7 cellular contexts compared by ENCODE assay signal in the genomic region with DNA sequence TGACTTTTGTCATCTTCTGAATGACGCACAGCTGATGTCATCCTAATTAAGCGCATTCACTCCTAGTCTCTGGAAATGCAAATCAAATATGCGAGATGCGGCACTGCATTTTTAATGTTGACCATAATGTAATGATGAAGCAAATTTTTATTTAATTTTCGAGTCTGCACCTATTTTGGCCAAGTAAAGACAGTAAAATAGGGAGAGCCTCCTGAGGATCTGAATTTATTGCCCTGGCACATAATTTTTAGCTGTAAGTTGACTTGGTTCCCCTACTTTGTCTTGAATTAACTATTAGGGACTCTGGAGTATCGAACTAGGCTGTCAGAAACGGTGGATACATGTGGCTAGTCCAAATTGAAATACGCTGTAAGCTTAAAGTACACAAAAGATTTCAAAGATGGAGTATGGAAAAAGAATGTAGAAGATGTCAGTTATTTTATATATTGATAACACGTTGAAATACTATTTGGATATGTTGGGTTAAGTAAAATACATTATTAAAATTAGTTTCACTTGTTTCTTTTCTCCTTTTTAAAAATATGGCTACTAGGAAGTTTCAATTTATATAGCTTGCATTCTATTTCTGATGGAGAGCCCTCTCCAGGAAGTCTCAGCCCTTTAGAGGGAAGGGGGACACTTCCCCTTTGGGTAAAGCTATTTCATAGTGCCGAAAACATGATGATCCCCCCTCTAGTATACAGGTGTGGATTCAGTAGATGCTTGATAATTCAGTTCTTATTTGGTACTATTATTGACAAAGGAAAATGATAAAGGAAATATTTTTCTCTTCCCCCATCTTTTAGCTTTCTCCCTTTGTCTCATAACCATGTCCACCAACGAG. TPM values are rescaled to one million over a fixed set of nuclear protein-coding genes. Genes with fewer than 3 reads are reported as not detected.
DNase-seq lines count a peak whose midpoint lies in the region; ATAC-seq and TF ChIP-seq lines count a peak whose summit lies in the region.

No MANE protein-coding gene starts in this region.

- TF ChIP-seq CTCF in GM23338 (conservative IDR thresholded peaks at IDR 0.05; ENCODE audit: low read depth in 2 of 2): no peak
- no peak for TF ChIP-seq CTCF in OCI-LY7 (conservative IDR thresholded peaks at IDR 0.05; ENCODE audit: low read length)
- no peak for TF ChIP-seq CTCF in epithelial cell of proximal tubule (conservative IDR thresholded peaks at IDR 0.05; ENCODE audit: low read depth, low read length)
- no peak for TF ChIP-seq CTCF in ovary (IDR thresholded peaks at IDR 0.05)

- BruUV-seq in OCI-LY7 (replicated peaks; lab: Mats Ljungman, UMichigan): TSS peak; percentile 71

- no peaks in the 10 kb centered on the region for H3K9me3 ChIP-seq in OCI-LY7 (ENCODE audit: low read length)
- no peaks in the 10 kb centered on the region for H3K9me3 ChIP-seq in ovary

- no peak for TF ChIP-seq POLR2A in ovary (IDR thresholded peaks at IDR 0.05)

- ATAC-seq in GM23338: no peak

- H3K79me2 ChIP-seq in GM23338 (replicated peaks; ENCODE audit: insufficient read depth): peaks cover 60% of the 10 kb centered on the region
- peaks cover 61% of the 10 kb centered on the region for H3K79me2 ChIP-seq in OCI-LY7 (ENCODE audit: insufficient read depth, low read depth, low read length)

- peaks cover 40% of the 10 kb centered on the region for H3F3A ChIP-seq in GM23338 (replicated peaks; ENCODE audit: low read depth)

- peaks cover 62% of the 10 kb centered on the region for H3K36me3 Mint-ChIP-seq in GM23338 (ENCODE audit: low read depth)

- no peak for TF ChIP-seq EP300 in ovary (IDR thresholded peaks at IDR 0.05)

- peaks cover 23% of the 10 kb centered on the region for H3K4me1 Mint-ChIP-seq in GM23338

- CTCF ChIA-PET in OCI-LY7 (lab: Charles Lee; ENCODE audit: unreplicated experiment): interaction anchor here (1.0 kb wide), 1 partner anchor 17 kb away, joined by 5 read pairs; no protein-coding TSS in a partner anchor

- peak overlapping the region; percentile 83 for H3K4me2 ChIP-seq in GM23338
- peak overlapping the region; percentile 82 for H3K4me2 ChIP-seq in OCI-LY7 (ENCODE audit: low read length)

- H3K9me2 ChIP-seq in GM23338 (ENCODE audit: insufficient read depth) (no peaks in the 10 kb centered on the region), OCI-LY7 (ENCODE audit: insufficient read depth, low read length) (no peaks in the 10 kb centered on the region)

- H3K9me3 Mint-ChIP-seq in GM23338: no peaks in the 10 kb centered on the region; the same call in 2 of the 3 replicates

- H3K27me3 ChIP-seq in GM23338 (ENCODE audit: insufficient read depth) (no peaks in the 10 kb centered on the region), ovary (no peaks in the 10 kb centered on the region)

- H3K27me3 Mint-ChIP-seq in GM23338 (ENCODE audit: insufficient read depth, low read depth, poor library complexity): peaks cover 19% of the 10 kb centered on the region

- WGBS in ovary, 3 donors: 15 to 17% (median 16%) methylated on average over 11 of the region's 11 CpGs

- DNase-seq in GM23338 (ENCODE audit: low spot score): no peak
- peak; percentile 46 for DNase-seq in OCI-LY7 (ENCODE audit: low spot score)
- no peak for DNase-seq in epithelial cell of proximal tubule (ENCODE audit: low read depth)
- DNase-seq in ovary: no peak
- no peak for DNase-seq in LoVo (ENCODE audit: low spot score)
- DNase-seq in HuH-7 (ENCODE audit: low spot score): no peak
- no peak for DNase-seq in NCI-H526 (lab: John Stamatoyannopoulos, UW)

- peaks cover 16% of the 10 kb centered on the region for H3K4me1 ChIP-seq in GM23338 (ENCODE audit: insufficient read depth)
- H3K4me1 ChIP-seq in OCI-LY7 (ENCODE audit: insufficient read depth, low read length, poor library complexity, severe bottlenecking): peaks cover 22% of the 10 kb centered on the region
- peaks cover 2% of the 10 kb centered on the region for H3K4me1 ChIP-seq in ovary (ENCODE audit: insufficient read depth)

- POLR2A ChIA-PET in OCI-LY7 (lab: Charles Lee): interaction anchor here (0.7 to 2.4 kb wide), 10 partner anchors 9 to 188 kb away, joined by 3 to 13 read pairs (median 4); no protein-coding TSS in a partner anchor

- intact Hi-C loops in OCI-LY7 (cut with micrococcal nuclease; ENCODE audit: unreplicated experiment) (loop anchor here (5.0 kb wide), 2 partner anchors 319 to 476 kb away; partner anchors contain the start of genes NOL11 and PRKAR1A), ovary (cut with DNase I) (no loop called here)

- H3K4me3 ChIP-seq in GM23338: peak overlapping the region; percentile 79
- H3K4me3 ChIP-seq in OCI-LY7 (ENCODE audit: low read depth, low read length, poor library complexity, severe bottlenecking): peak overlapping the region; percentile 89
- peak overlapping the region; percentile 85 for H3K4me3 ChIP-seq in epithelial cell of proximal tubule (ENCODE audit: low read depth, low read length)
- H3K4me3 ChIP-seq in ovary: peak overlapping the region; percentile 72

- H3K27ac ChIP-seq in GM23338 (ENCODE audit: low read depth) (peak overlapping the region; percentile 90), OCI-LY7 (ENCODE audit: low read depth, low read length, poor library complexity, severe bottlenecking) (peak overlapping the region; percentile 78), ovary (peak overlapping the region in 1 of 2 donors; percentile 6)

- H2AFZ ChIP-seq in GM23338 (no peak overlapping the region), OCI-LY7 (ENCODE audit: low read length) (no peak overlapping the region; the same call in 1 of the 2 replicates)

- H3K36me3 ChIP-seq in GM23338 (ENCODE audit: insufficient read depth) (peaks cover 51% of the 10 kb centered on the region), OCI-LY7 (ENCODE audit: insufficient read depth, low read length) (peaks cover 59% of the 10 kb centered on the region), ovary (no peaks in the 10 kb centered on the region)

- H3K4me3 Mint-ChIP-seq in GM23338: peak overlapping the region; percentile 98

- H3K27ac Mint-ChIP-seq in GM23338: peak overlapping the region; percentile 92

- H4K20me1 ChIP-seq in GM23338 (replicated peaks; ENCODE audit: insufficient read depth): peaks cover 43% of the 10 kb centered on the region
- peaks cover 41% of the 10 kb centered on the region for H4K20me1 ChIP-seq in OCI-LY7 (ENCODE audit: insufficient read depth, low read length)

TF ChIP-seq in GM23338, 12 proteins besides CTCF, POLR2A, EP300 and RAD21:
- TF ChIP-seq STAT1 (IDR thresholded peaks at IDR 0.05; ENCODE audit: unreplicated experiment) (no peak), ZNF331 (CRISPR knock-in tag; IDR thresholded peaks at IDR 0.05; ENCODE audit: low read depth) (no peak), CREB1 (CRISPR knock-in tag; IDR thresholded peaks at IDR 0.05; ENCODE audit: low read depth) (peak; percentile 70)
- TF ChIP-seq, protein P1, sequence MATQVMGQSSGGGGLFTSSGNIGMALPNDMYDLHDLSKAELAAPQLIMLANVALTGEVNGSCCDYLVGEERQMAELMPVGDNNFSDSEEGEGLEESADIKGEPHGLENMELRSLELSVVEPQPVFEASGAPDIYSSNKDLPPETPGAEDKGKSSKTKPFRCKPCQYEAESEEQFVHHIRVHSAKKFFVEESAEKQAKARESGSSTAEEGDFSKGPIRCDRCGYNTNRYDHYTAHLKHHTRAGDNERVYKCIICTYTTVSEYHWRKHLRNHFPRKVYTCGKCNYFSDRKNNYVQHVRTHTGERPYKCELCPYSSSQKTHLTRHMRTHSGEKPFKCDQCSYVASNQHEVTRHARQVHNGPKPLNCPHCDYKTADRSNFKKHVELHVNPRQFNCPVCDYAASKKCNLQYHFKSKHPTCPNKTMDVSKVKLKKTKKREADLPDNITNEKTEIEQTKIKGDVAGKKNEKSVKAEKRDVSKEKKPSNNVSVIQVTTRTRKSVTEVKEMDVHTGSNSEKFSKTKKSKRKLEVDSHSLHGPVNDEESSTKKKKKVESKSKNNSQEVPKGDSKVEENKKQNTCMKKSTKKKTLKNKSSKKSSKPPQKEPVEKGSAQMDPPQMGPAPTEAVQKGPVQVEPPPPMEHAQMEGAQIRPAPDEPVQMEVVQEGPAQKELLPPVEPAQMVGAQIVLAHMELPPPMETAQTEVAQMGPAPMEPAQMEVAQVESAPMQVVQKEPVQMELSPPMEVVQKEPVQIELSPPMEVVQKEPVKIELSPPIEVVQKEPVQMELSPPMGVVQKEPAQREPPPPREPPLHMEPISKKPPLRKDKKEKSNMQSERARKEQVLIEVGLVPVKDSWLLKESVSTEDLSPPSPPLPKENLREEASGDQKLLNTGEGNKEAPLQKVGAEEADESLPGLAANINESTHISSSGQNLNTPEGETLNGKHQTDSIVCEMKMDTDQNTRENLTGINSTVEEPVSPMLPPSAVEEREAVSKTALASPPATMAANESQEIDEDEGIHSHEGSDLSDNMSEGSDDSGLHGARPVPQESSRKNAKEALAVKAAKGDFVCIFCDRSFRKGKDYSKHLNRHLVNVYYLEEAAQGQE (IDR thresholded peaks at IDR 0.05; ENCODE audit: unreplicated experiment): no peak

RNA-seq across cellular contexts. Expression of gene KPNA2, which starts 1.0 kb away (rescaled TPM):
- total RNA-seq in GM23338 (2014; rRNA removed; shearing (Covaris generic)): 442 and 468 TPM in 2 replicates
- 364 and 375 TPM in 2 replicates for polyA plus RNA-seq in GM23338 (2016; fragmentation: Nextera tagmentation; extraction: Ambion mirVana)
- total RNA-seq in OCI-LY7 (2014; rRNA removed; shearing (Covaris generic)): 253 and 397 TPM in 2 replicates
- 394 and 416 TPM in 2 replicates for total RNA-seq in OCI-LY7 (2022)
- 369 and 409 TPM in 2 replicates for total RNA-seq in epithelial cell of proximal tubule
- 10 to 100 TPM in 6 of 7 donors, 1 to 10 TPM in 1; 4.3 to 18.0 (median 12.1) TPM for total RNA-seq in ovary
- 10 to 100 TPM in 1 of 2 donors, 1 to 10 TPM in 1; 6.0 to 24.3 TPM for polyA plus RNA-seq in ovary

RNA-seq across cellular contexts. Expression of gene C17orf58, which starts 40.3 kb away (rescaled TPM):
- total RNA-seq in GM23338 (2014; rRNA removed; shearing (Covaris generic)): 30.9 and 42.3 TPM in 2 replicates
- 35.0 and 35.8 TPM in 2 replicates for polyA plus RNA-seq in GM23338 (2016; fragmentation: Nextera tagmentation; extraction: Ambion mirVana)
- total RNA-seq in OCI-LY7 (2014; rRNA removed; shearing (Covaris generic)): 17.8 and 19.4 TPM in 2 replicates
- 24.0 and 27.7 TPM in 2 replicates for total RNA-seq in OCI-LY7 (2022)
- total RNA-seq in epithelial cell of proximal tubule: 13.8 and 14.5 TPM in 2 replicates
- 10 to 100 TPM in 1 of 7 donors, 1 to 10 TPM in 6; 4.2 to 12.2 (median 6.5) TPM for total RNA-seq in ovary
- polyA plus RNA-seq in ovary: 10 to 100 TPM in 1 of 2 donors, 1 to 10 TPM in 1; 6.7 to 16.2 TPM

Comparison
In these comparisons a context has a peak if more than half of its experiments do, and no peak if none do; other contexts are left out.
1. RNA of gene KPNA2, which starts 1.0 kb away (total RNA-seq): 442 to 468 TPM in GM23338, 253 to 416 TPM in OCI-LY7 and 369 to 409 TPM in epithelial cell of proximal tubule; 4.3 to 18.0 TPM in ovary; every median in the first group is over 10 times any median in the second.
2. Peak in every context shown above with its lines, with median percentiles within 50 percentile points of each other: H3K4me3 ChIP-seq.